Comparison of ENCODE assay signal across 10 cellular contexts in the genomic region with DNA sequence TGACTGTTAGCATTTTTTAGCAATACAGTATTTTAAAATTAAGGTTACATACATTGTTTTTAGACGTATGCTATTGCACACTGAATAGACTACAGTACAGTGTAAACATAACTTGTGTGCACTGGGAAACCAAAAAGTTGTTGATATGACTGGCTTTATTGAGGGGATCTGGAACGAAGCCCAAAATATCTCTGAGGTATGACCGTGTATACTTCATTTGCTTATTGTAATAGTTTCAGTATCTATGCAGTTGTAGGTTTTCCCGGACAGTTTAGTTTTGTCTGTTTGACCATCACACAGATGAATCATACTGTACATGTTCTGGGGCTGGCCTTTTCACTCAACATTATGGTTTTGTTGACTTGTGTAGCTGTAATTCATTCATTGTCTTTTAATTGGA. TPM values are rescaled to one million over a fixed set of nuclear protein-coding genes. Genes with fewer than 3 reads are reported as not detected.
DNase-seq lines count a peak whose midpoint lies in the region; ATAC-seq, FAIRE-seq and TF ChIP-seq lines count a peak whose summit lies in the region.
"Had no signal": no experiment of that assay in that cellular context is flagged by ENCODE, and none has a peak within 500 bp of the region (broad histone marks: within the 10 kb centered on the region; RNA-seq: fewer than 3 reads in every experiment).

No MANE protein-coding gene starts in this region.

- in situ Hi-C loops in HAP-1 (cut with MboI; ENCODE audit: low sequenced_read_pairs): loop anchor here (5.0 kb wide), 1 partner anchor 44 kb away; no protein-coding TSS in a partner anchor

- no peaks in the 10 kb centered on the region for H3K4me1 ChIP-seq in HAP-1

- H3K27me3 ChIP-seq in HAP-1 (ENCODE audit: low read depth): no peaks in the 10 kb centered on the region

- no peak for TF ChIP-seq POLR2A in GM12891 (IDR thresholded peaks at IDR 0.05; ENCODE audit: low read depth, low read length)

- ATAC-seq in GM21447 (IDR thresholded peaks at IDR 0.05; ENCODE audit: unreplicated experiment) (peak; percentile 69), HG03521 (IDR thresholded peaks at IDR 0.05; ENCODE audit: unreplicated experiment) (peak; percentile 80), esophagus mucosa (peak; percentile 43), GM19467 (IDR thresholded peaks at IDR 0.05; ENCODE audit: unreplicated experiment) (no peak)

- no peaks in the 10 kb centered on the region for H3K9me3 ChIP-seq in HAP-1

- FAIRE-seq in GM12891 (lab: Jason Lieb, UNC): no peak
- FAIRE-seq: endothelial cell of umbilical vein had no signal

- peak; percentile 49 for DNase-seq in GM12891 (ENCODE audit: insufficient read length, low spot score)
- no peak for DNase-seq in activated CD4-positive, alpha-beta T cell treated with anti-CD3 and anti-CD28 coated beads, Interleukin-2, amount 50 U/mL, for 48 hours
- no peak for DNase-seq in HAP-1 (ENCODE audit: low spot score in 2 of 2)
- DNase-seq in iPS-NIHi7 (ENCODE audit: extremely low spot score): no peak
- DNase-seq: stimulated activated CD4-positive, alpha-beta T cell treated with anti-CD3 and anti-CD28 coated beads, Interleukin-2, amount 100 ng/mL, for 48 hours had no signal

- H3K36me3 ChIP-seq in HAP-1 (replicated peaks): no peaks in the 10 kb centered on the region

- no peak overlapping the region for H3K4me3 ChIP-seq in HAP-1

TF ChIP-seq in GM12891, 5 proteins besides CTCF, POLR2A, EP300 and RAD21:
- TF ChIP-seq TAF1 (IDR thresholded peaks at IDR 0.05; ENCODE audit: low read depth, low read length) (no peak), POLR2AphosphoS5 (IDR thresholded peaks at IDR 0.05; ENCODE audit: low read depth, low read length) (no peak), PAX5 (IDR thresholded peaks at IDR 0.05; ENCODE audit: insufficient read depth, low read length, severe bottlenecking) (no peak), SPI1 (IDR thresholded peaks at IDR 0.05; ENCODE audit: low read depth, low read length) (no peak), POU2F2 (IDR thresholded peaks at IDR 0.05; ENCODE audit: low read depth, low read length) (peak; percentile 89)

RNA-seq across cellular contexts. Expression of a gene that starts 6.9 kb away (rescaled TPM):
- 1.5 TPM for polyA plus RNA-seq in GM12891 (2012; ENCODE audit: low read depth, missing spikeins)
- total RNA-seq in esophagus mucosa: 2.0 TPM

RNA-seq across cellular contexts. Expression of a gene that starts 11.3 kb away (rescaled TPM):
- polyA plus RNA-seq in GM12891 (2012; ENCODE audit: low read depth, missing spikeins): 31.1 TPM
- 28.2 TPM for total RNA-seq in esophagus mucosa

RNA-seq across cellular contexts. Expression of a gene that starts 18.7 kb away (rescaled TPM):
- 0.06 TPM for polyA plus RNA-seq in GM12891 (2012; ENCODE audit: low read depth, missing spikeins)
- total RNA-seq in esophagus mucosa: 2.9 TPM
- polyA plus RNA-seq: endothelial cell of umbilical vein had no signal

RNA-seq across cellular contexts. Expression of a gene that starts 30.0 kb away (rescaled TPM):
- not detected for polyA plus RNA-seq in GM12891 (2012; ENCODE audit: low read depth, missing spikeins)
- 2.9 TPM for total RNA-seq in esophagus mucosa

RNA-seq across cellular contexts. Expression of a gene that starts 37.1 kb away (rescaled TPM):
- polyA plus RNA-seq in GM12891 (2012; ENCODE audit: low read depth, missing spikeins): 0.32 TPM
- 36.1 TPM for total RNA-seq in esophagus mucosa
